In the genomic region with DNA sequence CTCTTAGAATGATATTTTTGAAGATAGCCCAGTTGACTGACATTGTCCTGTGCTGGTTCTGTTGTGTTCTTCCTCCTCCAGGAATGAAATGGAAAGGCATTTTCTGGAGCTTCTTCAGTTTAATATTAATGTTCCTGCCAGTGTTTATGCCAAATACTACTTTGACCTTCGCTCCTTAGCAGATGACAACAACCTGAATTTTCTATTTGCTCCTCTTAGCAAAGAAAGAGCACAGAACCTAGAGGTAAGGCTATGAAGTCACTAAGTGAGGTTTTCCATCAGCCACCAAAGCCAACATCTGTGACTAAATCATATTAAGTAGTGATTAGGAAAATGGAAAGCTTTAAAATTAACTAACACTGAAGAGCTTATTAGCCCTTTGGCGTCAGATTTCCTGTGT, we compare ENCODE assay signal across 18 cellular contexts.
"Had no signal": no experiment of that assay in that cellular context is flagged by ENCODE, and none has a peak within 500 bp of the region (broad histone marks: within the 10 kb centered on the region; RNA-seq: fewer than 3 reads in every experiment).

No MANE protein-coding gene starts in this region.

- H3K4me3 ChIP-seq: PC-9 had no signal

- H3K27me3 Mint-ChIP-seq: activated B cell treated with CpG ODN at 0.5 μM for 24 hours; activated CD4-positive, alpha-beta T cell treated with anti-CD3 and anti-CD28 coated beads, Interleukin-2, amount 10 ng/mL, durations not matched to agents 24 days and 14 days; activated CD8-positive, alpha-beta memory T cell treated with anti-CD3 and anti-CD28 coated beads, Interleukin-2, amount 10 ng/mL, durations not matched to agents 7 days and 5 days; activated naive CD4-positive, alpha-beta T cell treated with anti-CD3 and anti-CD28 coated beads, Interleukin-2, amount 50 U/mL, for 24 hours; activated T-cell treated with anti-CD3 and anti-CD28 coated beads, Interleukin-2, amount 50 U/mL, for 24 hours; central memory CD8-positive, alpha-beta T cell; T-helper 17 cell had no signal

- ATAC-seq: activated CD8-positive, alpha-beta memory T cell treated with anti-CD3 and anti-CD28 coated beads, Interleukin-2, amount 10 ng/mL, durations not matched to agents 7 days and 5 days; T-helper 17 cell had no signal

- H3K36me3 Mint-ChIP-seq: activated CD8-positive, alpha-beta memory T cell treated with anti-CD3 and anti-CD28 coated beads, Interleukin-2, amount 10 ng/mL, durations not matched to agents 7 days and 5 days had no signal

- H3K4me1 Mint-ChIP-seq: activated B cell treated with CpG ODN at 0.5 μM for 24 hours; activated CD4-positive, alpha-beta T cell treated with anti-CD3 and anti-CD28 coated beads, Interleukin-2, amount 10 ng/mL, durations not matched to agents 24 days and 14 days; activated naive CD4-positive, alpha-beta T cell treated with anti-CD3 and anti-CD28 coated beads, Interleukin-2, amount 50 U/mL, for 24 hours; central memory CD8-positive, alpha-beta T cell; T-helper 17 cell had no signal

- H3K4me3 Mint-ChIP-seq: activated B cell treated with CpG ODN at 0.5 μM for 24 hours; activated CD4-positive, alpha-beta T cell treated with anti-CD3 and anti-CD28 coated beads, Interleukin-2, amount 10 ng/mL, durations not matched to agents 24 days and 14 days; activated CD8-positive, alpha-beta memory T cell treated with anti-CD3 and anti-CD28 coated beads, Interleukin-2, amount 10 ng/mL, durations not matched to agents 7 days and 5 days; activated naive CD4-positive, alpha-beta T cell treated with anti-CD3 and anti-CD28 coated beads, Interleukin-2, amount 50 U/mL, for 24 hours; activated T-cell treated with anti-CD3 and anti-CD28 coated beads, Interleukin-2, amount 50 U/mL, for 24 hours; activated T-helper 1 cell treated with anti-CD3 and anti-CD28 coated beads, Interleukin-12 subunit alpha, Interleukin-12 subunit beta, Interleukin-2, Interleukin-4 antibody, amounts not matched to agents 30 ng/mL and 10 ng/mL and 1 ng/mL, durations not matched to agents 14 hours and 24 hours and 36 hours; central memory CD8-positive, alpha-beta T cell; T-helper 17 cell had no signal

- H3K9me3 Mint-ChIP-seq: activated B cell treated with CpG ODN at 0.5 μM for 24 hours; activated CD4-positive, alpha-beta T cell treated with anti-CD3 and anti-CD28 coated beads, Interleukin-2, amount 10 ng/mL, durations not matched to agents 24 days and 14 days; activated naive CD4-positive, alpha-beta T cell treated with anti-CD3 and anti-CD28 coated beads, Interleukin-2, amount 50 U/mL, for 24 hours; activated T-cell treated with anti-CD3 and anti-CD28 coated beads, Interleukin-2, amount 50 U/mL, for 24 hours; activated T-helper 1 cell treated with anti-CD3 and anti-CD28 coated beads, Interleukin-12 subunit alpha, Interleukin-12 subunit beta, Interleukin-2, Interleukin-4 antibody, amounts not matched to agents 30 ng/mL and 10 ng/mL and 1 ng/mL, durations not matched to agents 14 hours and 24 hours and 36 hours; central memory CD8-positive, alpha-beta T cell had no signal

- H3K27ac ChIP-seq: PC-9 had no signal

- H3K27ac Mint-ChIP-seq: activated B cell treated with CpG ODN at 0.5 μM for 24 hours; activated CD4-positive, alpha-beta T cell treated with anti-CD3 and anti-CD28 coated beads, Interleukin-2, amount 10 ng/mL, durations not matched to agents 24 days and 14 days; activated CD8-positive, alpha-beta memory T cell treated with anti-CD3 and anti-CD28 coated beads, Interleukin-2, amount 10 ng/mL, durations not matched to agents 7 days and 5 days; activated naive CD4-positive, alpha-beta T cell treated with anti-CD3 and anti-CD28 coated beads, Interleukin-2, amount 50 U/mL, for 24 hours; activated T-cell treated with anti-CD3 and anti-CD28 coated beads, Interleukin-2, amount 50 U/mL, for 24 hours; activated T-helper 1 cell treated with anti-CD3 and anti-CD28 coated beads, Interleukin-12 subunit alpha, Interleukin-12 subunit beta, Interleukin-2, Interleukin-4 antibody, amounts not matched to agents 30 ng/mL and 10 ng/mL and 1 ng/mL, durations not matched to agents 14 hours and 24 hours and 36 hours; T-helper 17 cell had no signal

- DNase-seq: activated B cell treated with CpG ODN at 0.5 μM for 24 hours; activated CD4-positive, alpha-beta T cell treated with anti-CD3 and anti-CD28 coated beads for 1 hour; activated CD4-positive, alpha-beta T cell treated with anti-CD3 and anti-CD28 coated beads, Interleukin-2, amount 10 ng/mL, durations not matched to agents 24 days and 14 days; activated CD4-positive, alpha-beta T cell treated with anti-CD3 and anti-CD28 coated beads, Interleukin-2, amount 50 U/mL, for 48 hours; activated CD8-positive, alpha-beta memory T cell treated with anti-CD3 and anti-CD28 coated beads, Interleukin-2, amount 10 ng/mL, durations not matched to agents 7 days and 5 days; activated effector memory CD4-positive, alpha-beta T cell treated with Interleukin-2 at 50 U/mL for 16 hours; activated naive CD4-positive, alpha-beta T cell; activated T-cell treated with anti-CD3 and anti-CD28 coated beads, Interleukin-2, amount 50 U/mL, for 24 hours; aorta; Kasumi-1; NCI-H187; PC-9; SHP77 treated with DMSO at 0.1 percent for 48 hours; T-helper 17 cell; T-helper 9 cell had no signal
